Comparison of ENCODE assay signal across 2 cellular contexts in the genomic region with DNA sequence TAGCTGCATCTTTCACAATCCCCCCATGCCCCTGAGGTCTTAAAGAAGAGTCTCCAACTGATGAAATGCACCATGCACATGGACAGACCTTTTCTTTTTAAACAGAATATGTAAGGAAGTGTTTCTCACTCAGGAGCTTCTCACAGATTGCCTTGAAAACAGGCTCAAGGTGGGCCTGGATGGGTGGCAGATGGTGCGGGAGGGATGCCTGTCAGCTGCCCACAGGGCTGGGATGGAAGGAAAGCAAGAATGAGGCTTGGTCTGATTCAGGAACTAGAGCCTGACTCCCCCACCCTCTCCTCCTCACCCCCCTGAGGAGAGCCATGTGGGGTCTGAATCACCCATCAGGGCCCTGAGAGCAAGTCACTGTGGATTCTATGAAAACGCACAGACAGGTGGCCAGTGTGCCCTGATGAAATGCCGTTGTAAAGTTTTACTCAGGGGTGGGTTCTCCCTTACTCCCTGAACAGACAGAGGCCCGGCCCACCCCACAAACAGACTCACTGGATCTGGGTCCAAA.
TF ChIP-seq lines count a peak whose summit lies in the region.

No MANE protein-coding gene starts in this region.

TF ChIP-seq in IMR-90, 13 proteins besides CTCF, POLR2A, EP300 and RAD21 (continued from another document):
- TF ChIP-seq, protein P1, sequence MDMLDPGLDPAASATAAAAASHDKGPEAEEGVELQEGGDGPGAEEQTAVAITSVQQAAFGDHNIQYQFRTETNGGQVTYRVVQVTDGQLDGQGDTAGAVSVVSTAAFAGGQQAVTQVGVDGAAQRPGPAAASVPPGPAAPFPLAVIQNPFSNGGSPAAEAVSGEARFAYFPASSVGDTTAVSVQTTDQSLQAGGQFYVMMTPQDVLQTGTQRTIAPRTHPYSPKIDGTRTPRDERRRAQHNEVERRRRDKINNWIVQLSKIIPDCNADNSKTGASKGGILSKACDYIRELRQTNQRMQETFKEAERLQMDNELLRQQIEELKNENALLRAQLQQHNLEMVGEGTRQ (IDR thresholded peaks at IDR 0.05; ENCODE audit: low read depth, low read length): no peak
- TF ChIP-seq, protein P2, sequence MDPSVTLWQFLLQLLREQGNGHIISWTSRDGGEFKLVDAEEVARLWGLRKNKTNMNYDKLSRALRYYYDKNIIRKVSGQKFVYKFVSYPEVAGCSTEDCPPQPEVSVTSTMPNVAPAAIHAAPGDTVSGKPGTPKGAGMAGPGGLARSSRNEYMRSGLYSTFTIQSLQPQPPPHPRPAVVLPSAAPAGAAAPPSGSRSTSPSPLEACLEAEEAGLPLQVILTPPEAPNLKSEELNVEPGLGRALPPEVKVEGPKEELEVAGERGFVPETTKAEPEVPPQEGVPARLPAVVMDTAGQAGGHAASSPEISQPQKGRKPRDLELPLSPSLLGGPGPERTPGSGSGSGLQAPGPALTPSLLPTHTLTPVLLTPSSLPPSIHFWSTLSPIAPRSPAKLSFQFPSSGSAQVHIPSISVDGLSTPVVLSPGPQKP (IDR thresholded peaks at IDR 0.05; ENCODE audit: borderline replicate concordance, low read depth, low read length): no peak
- no peak for TF ChIP-seq MAZ (IDR thresholded peaks at IDR 0.05; ENCODE audit: borderline replicate concordance, low read depth, low read length)
- no peak for TF ChIP-seq RFX5 (IDR thresholded peaks at IDR 0.05; ENCODE audit: low read depth, low read length)
- no peak for TF ChIP-seq NFE2L2 (IDR thresholded peaks at IDR 0.05; ENCODE audit: low read depth, low read length)
- no peak for TF ChIP-seq CHD1 (IDR thresholded peaks at IDR 0.05; ENCODE audit: low read depth, low read length)
- TF ChIP-seq RCOR1 (IDR thresholded peaks at IDR 0.05; ENCODE audit: insufficient replicate concordance, low read length): no peak
- TF ChIP-seq MAFK (IDR thresholded peaks at IDR 0.05; ENCODE audit: low read depth, low read length): no peak
- no peak for TF ChIP-seq MXI1 (IDR thresholded peaks at IDR 0.05; ENCODE audit: borderline replicate concordance, low read depth, low read length)
- no peak for TF ChIP-seq CEBPB (IDR thresholded peaks at IDR 0.05; ENCODE audit: low read depth, low read length)

TF ChIP-seq in WTC11, 78 proteins besides CTCF, POLR2A, EP300 and RAD21 (continued from another document):
- TF ChIP-seq, protein P3, sequence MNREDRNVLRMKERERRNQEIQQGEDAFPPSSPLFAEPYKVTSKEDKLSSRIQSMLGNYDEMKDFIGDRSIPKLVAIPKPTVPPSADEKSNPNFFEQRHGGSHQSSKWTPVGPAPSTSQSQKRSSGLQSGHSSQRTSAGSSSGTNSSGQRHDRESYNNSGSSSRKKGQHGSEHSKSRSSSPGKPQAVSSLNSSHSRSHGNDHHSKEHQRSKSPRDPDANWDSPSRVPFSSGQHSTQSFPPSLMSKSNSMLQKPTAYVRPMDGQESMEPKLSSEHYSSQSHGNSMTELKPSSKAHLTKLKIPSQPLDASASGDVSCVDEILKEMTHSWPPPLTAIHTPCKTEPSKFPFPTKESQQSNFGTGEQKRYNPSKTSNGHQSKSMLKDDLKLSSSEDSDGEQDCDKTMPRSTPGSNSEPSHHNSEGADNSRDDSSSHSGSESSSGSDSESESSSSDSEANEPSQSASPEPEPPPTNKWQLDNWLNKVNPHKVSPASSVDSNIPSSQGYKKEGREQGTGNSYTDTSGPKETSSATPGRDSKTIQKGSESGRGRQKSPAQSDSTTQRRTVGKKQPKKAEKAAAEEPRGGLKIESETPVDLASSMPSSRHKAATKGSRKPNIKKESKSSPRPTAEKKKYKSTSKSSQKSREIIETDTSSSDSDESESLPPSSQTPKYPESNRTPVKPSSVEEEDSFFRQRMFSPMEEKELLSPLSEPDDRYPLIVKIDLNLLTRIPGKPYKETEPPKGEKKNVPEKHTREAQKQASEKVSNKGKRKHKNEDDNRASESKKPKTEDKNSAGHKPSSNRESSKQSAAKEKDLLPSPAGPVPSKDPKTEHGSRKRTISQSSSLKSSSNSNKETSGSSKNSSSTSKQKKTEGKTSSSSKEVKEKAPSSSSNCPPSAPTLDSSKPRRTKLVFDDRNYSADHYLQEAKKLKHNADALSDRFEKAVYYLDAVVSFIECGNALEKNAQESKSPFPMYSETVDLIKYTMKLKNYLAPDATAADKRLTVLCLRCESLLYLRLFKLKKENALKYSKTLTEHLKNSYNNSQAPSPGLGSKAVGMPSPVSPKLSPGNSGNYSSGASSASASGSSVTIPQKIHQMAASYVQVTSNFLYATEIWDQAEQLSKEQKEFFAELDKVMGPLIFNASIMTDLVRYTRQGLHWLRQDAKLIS (CRISPR knock-in tag; IDR thresholded peaks at IDR 0.05; ENCODE audit: borderline replicate concordance): no peak
- TF ChIP-seq NR2C2 (CRISPR knock-in tag; IDR thresholded peaks at IDR 0.05) (no peak), TEAD4 (CRISPR knock-in tag; IDR thresholded peaks at IDR 0.05) (no peak), ZNF423 (CRISPR knock-in tag; IDR thresholded peaks at IDR 0.05) (no peak), JUN (CRISPR knock-in tag; IDR thresholded peaks at IDR 0.05) (no peak), ZNF416 (CRISPR knock-in tag; IDR thresholded peaks at IDR 0.05) (no peak)
- TF ChIP-seq, protein P4, sequence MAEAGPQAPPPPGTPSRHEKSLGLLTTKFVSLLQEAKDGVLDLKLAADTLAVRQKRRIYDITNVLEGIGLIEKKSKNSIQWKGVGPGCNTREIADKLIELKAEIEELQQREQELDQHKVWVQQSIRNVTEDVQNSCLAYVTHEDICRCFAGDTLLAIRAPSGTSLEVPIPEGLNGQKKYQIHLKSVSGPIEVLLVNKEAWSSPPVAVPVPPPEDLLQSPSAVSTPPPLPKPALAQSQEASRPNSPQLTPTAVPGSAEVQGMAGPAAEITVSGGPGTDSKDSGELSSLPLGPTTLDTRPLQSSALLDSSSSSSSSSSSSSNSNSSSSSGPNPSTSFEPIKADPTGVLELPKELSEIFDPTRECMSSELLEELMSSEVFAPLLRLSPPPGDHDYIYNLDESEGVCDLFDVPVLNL (CRISPR knock-in tag; IDR thresholded peaks at IDR 0.05; ENCODE audit: borderline replicate concordance, low read depth): no peak
- TF ChIP-seq, protein P5, sequence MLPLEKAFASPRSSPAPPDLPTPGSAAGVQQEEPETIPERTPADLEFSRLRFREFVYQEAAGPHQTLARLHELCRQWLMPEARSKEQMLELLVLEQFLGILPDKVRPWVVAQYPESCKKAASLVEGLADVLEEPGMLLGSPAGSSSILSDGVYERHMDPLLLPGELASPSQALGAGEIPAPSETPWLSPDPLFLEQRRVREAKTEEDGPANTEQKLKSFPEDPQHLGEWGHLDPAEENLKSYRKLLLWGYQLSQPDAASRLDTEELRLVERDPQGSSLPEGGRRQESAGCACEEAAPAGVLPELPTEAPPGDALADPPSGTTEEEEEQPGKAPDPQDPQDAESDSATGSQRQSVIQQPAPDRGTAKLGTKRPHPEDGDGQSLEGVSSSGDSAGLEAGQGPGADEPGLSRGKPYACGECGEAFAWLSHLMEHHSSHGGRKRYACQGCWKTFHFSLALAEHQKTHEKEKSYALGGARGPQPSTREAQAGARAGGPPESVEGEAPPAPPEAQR (CRISPR knock-in tag; IDR thresholded peaks at IDR 0.05): no peak
- TF ChIP-seq, protein P6, sequence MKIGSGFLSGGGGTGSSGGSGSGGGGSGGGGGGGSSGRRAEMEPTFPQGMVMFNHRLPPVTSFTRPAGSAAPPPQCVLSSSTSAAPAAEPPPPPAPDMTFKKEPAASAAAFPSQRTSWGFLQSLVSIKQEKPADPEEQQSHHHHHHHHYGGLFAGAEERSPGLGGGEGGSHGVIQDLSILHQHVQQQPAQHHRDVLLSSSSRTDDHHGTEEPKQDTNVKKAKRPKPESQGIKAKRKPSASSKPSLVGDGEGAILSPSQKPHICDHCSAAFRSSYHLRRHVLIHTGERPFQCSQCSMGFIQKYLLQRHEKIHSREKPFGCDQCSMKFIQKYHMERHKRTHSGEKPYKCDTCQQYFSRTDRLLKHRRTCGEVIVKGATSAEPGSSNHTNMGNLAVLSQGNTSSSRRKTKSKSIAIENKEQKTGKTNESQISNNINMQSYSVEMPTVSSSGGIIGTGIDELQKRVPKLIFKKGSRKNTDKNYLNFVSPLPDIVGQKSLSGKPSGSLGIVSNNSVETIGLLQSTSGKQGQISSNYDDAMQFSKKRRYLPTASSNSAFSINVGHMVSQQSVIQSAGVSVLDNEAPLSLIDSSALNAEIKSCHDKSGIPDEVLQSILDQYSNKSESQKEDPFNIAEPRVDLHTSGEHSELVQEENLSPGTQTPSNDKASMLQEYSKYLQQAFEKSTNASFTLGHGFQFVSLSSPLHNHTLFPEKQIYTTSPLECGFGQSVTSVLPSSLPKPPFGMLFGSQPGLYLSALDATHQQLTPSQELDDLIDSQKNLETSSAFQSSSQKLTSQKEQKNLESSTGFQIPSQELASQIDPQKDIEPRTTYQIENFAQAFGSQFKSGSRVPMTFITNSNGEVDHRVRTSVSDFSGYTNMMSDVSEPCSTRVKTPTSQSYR (CRISPR knock-in tag; IDR thresholded peaks at IDR 0.05): no peak
- TF ChIP-seq, protein P7, sequence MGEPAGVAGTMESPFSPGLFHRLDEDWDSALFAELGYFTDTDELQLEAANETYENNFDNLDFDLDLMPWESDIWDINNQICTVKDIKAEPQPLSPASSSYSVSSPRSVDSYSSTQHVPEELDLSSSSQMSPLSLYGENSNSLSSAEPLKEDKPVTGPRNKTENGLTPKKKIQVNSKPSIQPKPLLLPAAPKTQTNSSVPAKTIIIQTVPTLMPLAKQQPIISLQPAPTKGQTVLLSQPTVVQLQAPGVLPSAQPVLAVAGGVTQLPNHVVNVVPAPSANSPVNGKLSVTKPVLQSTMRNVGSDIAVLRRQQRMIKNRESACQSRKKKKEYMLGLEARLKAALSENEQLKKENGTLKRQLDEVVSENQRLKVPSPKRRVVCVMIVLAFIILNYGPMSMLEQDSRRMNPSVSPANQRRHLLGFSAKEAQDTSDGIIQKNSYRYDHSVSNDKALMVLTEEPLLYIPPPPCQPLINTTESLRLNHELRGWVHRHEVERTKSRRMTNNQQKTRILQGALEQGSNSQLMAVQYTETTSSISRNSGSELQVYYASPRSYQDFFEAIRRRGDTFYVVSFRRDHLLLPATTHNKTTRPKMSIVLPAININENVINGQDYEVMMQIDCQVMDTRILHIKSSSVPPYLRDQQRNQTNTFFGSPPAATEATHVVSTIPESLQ (CRISPR knock-in tag; IDR thresholded peaks at IDR 0.05): no peak
